8 cellular contexts compared by ENCODE assay signal in the genomic region with DNA sequence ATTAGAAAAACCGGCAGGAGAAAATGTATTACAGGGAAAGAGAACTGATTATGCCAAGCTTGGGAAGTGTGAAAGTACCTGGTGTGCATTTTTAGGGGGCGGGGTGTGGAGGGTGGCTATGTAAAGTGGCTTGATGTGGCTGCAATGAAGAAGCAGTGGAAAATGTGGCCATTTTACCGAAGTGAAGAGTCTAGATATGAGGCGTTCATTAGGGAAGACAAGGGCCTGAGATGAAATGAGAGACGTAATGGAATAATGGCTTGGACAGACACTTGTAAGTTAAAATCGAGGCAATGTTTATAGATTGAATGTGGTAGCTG. TPM values are rescaled to one million over a fixed set of nuclear protein-coding genes. Genes with fewer than 3 reads are reported as not detected.
DNase-seq lines count a peak whose midpoint lies in the region; ATAC-seq and TF ChIP-seq lines count a peak whose summit lies in the region.

No MANE protein-coding gene starts in this region.

- peak overlapping the region; percentile 97 for H3K4me3 Mint-ChIP-seq in WTC11
- peak overlapping the region; percentile 84 to 100 (median 98) for H3K4me3 Mint-ChIP-seq in naive thymus-derived CD8-positive, alpha-beta T cell

- peak overlapping the region; percentile 73 for H3K27ac ChIP-seq in DND-41 (ENCODE audit: low read length)
- H3K27ac ChIP-seq in duodenal mucosa (ENCODE audit: low read depth, low read length), result no peak overlapping the region
- peak overlapping the region; percentile 95 to 99 for H3K27ac ChIP-seq in uterus

- H3K36me3 ChIP-seq in DND-41 (ENCODE audit: insufficient read depth, low read length) (peaks cover 1% of the 10 kb centered on the region; the same call in 1 of the 2 replicates), duodenal mucosa (ENCODE audit: control insufficient read depth in 1 of 2, insufficient read depth in 2 of 2, low read length in 2 of 2) (no peaks in the 10 kb centered on the region), uterus (no peaks in the 10 kb centered on the region)

- no peaks in the 10 kb centered on the region for H3K27me3 Mint-ChIP-seq in WTC11 (ENCODE audit: low read depth)
- H3K27me3 Mint-ChIP-seq in naive thymus-derived CD8-positive, alpha-beta T cell, result peaks cover 0 to 8% (median 4%) of the 10 kb centered on the region in 5 donors

- CTCF ChIA-PET in WTC11 (lab: Charles Lee), result no interaction called here

- H4K20me1 ChIP-seq in DND-41 (ENCODE audit: insufficient read depth, low read length), result peaks cover 20% of the 10 kb centered on the region; the same call in 1 of the 2 replicates

- peak overlapping the region; percentile 71 for H3K4me2 ChIP-seq in DND-41 (ENCODE audit: insufficient read depth, low read length)

- intact Hi-C loops in uterus (cut with DNase I; ENCODE audit: low total_unique reads), result no loop called here

- H3K4me1 Mint-ChIP-seq in WTC11, result peaks cover 45% of the 10 kb centered on the region
- H3K4me1 Mint-ChIP-seq in naive thymus-derived CD8-positive, alpha-beta T cell, result peaks cover 14 to 44% (median 29%) of the 10 kb centered on the region in 4 donors

- peak; percentile 57 for DNase-seq in DND-41
- DNase-seq in LNCaP clone FGC (ENCODE audit: low read depth), result no peak
- DNase-seq in WTC11 (ENCODE audit: low spot score), result no peak
- peak in 6 of 10 donors; percentile 6 to 63 (median 34) for DNase-seq in naive thymus-derived CD8-positive, alpha-beta T cell
- DNase-seq in uterus, result no peak
- DNase-seq in omental fat pad (ENCODE audit: low spot score), result no peak

- peak overlapping the region; percentile 71 for H3K9ac ChIP-seq in DND-41 (ENCODE audit: low read depth, low read length)
- peak overlapping the region; percentile 91 to 93 for H3K9ac ChIP-seq in duodenal mucosa (ENCODE audit: low read depth in 1 of 2, low read length in 2 of 2)

- peaks cover 62% of the 10 kb centered on the region for H3K79me2 ChIP-seq in DND-41 (ENCODE audit: insufficient read depth, low read length)

- H3K4me1 ChIP-seq in DND-41 (ENCODE audit: insufficient read depth, low read length) (peaks cover 37% of the 10 kb centered on the region), duodenal mucosa (ENCODE audit: control insufficient read depth in 1 of 2, insufficient read depth in 2 of 2, low read length in 2 of 2) (peaks cover 0 to 3% of the 10 kb centered on the region in 2 donors), uterus (no peaks in the 10 kb centered on the region)

- H3K9me3 ChIP-seq in DND-41 (ENCODE audit: insufficient read depth, low read length, severe bottlenecking), result no peaks in the 10 kb centered on the region
- no peaks in the 10 kb centered on the region for H3K9me3 ChIP-seq in duodenal mucosa (ENCODE audit: control insufficient read depth in 1 of 2, low read length in 2 of 2)
- no peaks in the 10 kb centered on the region for H3K9me3 ChIP-seq in uterus

- POLR2A ChIA-PET in WTC11 (lab: Charles Lee), result no interaction called here
- POLR2A ChIA-PET in naive thymus-derived CD8-positive, alpha-beta T cell (lab: Charles Lee), result no interaction called here

- H3K36me3 Mint-ChIP-seq in WTC11, result peaks cover 13% of the 10 kb centered on the region
- H3K36me3 Mint-ChIP-seq in naive thymus-derived CD8-positive, alpha-beta T cell, result peaks cover 0 to 4% (median 0%) of the 10 kb centered on the region in 3 donors

- H3K9me3 Mint-ChIP-seq in WTC11, result peaks cover 4% of the 10 kb centered on the region; the same call in 1 of the 2 replicates
- no peaks in the 10 kb centered on the region for H3K9me3 Mint-ChIP-seq in naive thymus-derived CD8-positive, alpha-beta T cell

- H3K4me3 ChIP-seq in DND-41 (ENCODE audit: low read depth in 1 of 2, low read length in 2 of 2) (peak overlapping the region; percentile 78 to 90), LNCaP clone FGC (ENCODE audit: low read depth, low read length) (peak overlapping the region; percentile 81), duodenal mucosa (ENCODE audit: low read depth in 1 of 2, low read length in 2 of 2) (peak overlapping the region; percentile 93 to 97), uterus (peak overlapping the region; percentile 92 to 96)

- no peak for TF ChIP-seq POLR2A in uterus (IDR thresholded peaks at IDR 0.05)

- H2AFZ ChIP-seq in DND-41 (ENCODE audit: low read depth, low read length), result peak overlapping the region; percentile 70

- ATAC-seq in DND-41 (ENCODE audit: insufficient read depth, low read depth) (no peak), WTC11 (no peak), omental fat pad (ENCODE audit: low FRiP score) (no peak), GM18870 (IDR thresholded peaks at IDR 0.05; ENCODE audit: unreplicated experiment) (no peak)
- no peak for ATAC-seq in naive thymus-derived CD8-positive, alpha-beta T cell

- H3K27me3 ChIP-seq in DND-41 (ENCODE audit: insufficient read depth, low read length, poor library complexity) (no peaks in the 10 kb centered on the region), duodenal mucosa (ENCODE audit: control insufficient read depth in 1 of 2, insufficient read depth in 2 of 2, low read length in 2 of 2) (no peaks in the 10 kb centered on the region), uterus (no peaks in the 10 kb centered on the region)

- no peak for TF ChIP-seq CTCF in DND-41 (IDR thresholded peaks at IDR 0.05; ENCODE audit: borderline replicate concordance, extremely low read depth, low read length, poor library complexity, severe bottlenecking)
- no peak for TF ChIP-seq CTCF in LNCaP clone FGC (IDR thresholded peaks at IDR 0.05; ENCODE audit: control insufficient read depth, extremely low read depth, insufficient read depth)
- no peak for TF ChIP-seq CTCF in WTC11 (IDR thresholded peaks at IDR 0.05)
- TF ChIP-seq CTCF in uterus (IDR thresholded peaks at IDR 0.05), result no peak
- no peak for TF ChIP-seq CTCF in omental fat pad (IDR thresholded peaks at IDR 0.05)

- H3K27ac Mint-ChIP-seq in WTC11, result peak overlapping the region; percentile 100
- H3K27ac Mint-ChIP-seq in naive thymus-derived CD8-positive, alpha-beta T cell, result peak overlapping the region; percentile 93 to 100 (median 98)

TF ChIP-seq in WTC11, 78 proteins besides CTCF, POLR2A, EP300 and RAD21:
- TF ChIP-seq ATF1 (CRISPR knock-in tag; IDR thresholded peaks at IDR 0.05) (no peak), OVOL2 (CRISPR knock-in tag; IDR thresholded peaks at IDR 0.05; ENCODE audit: borderline replicate concordance) (no peak), RORB (CRISPR knock-in tag; IDR thresholded peaks at IDR 0.05) (no peak), NFE2L1 (CRISPR knock-in tag; IDR thresholded peaks at IDR 0.05) (no peak), GTF2I (CRISPR knock-in tag; conservative IDR thresholded peaks at IDR 0.05) (no peak), ZNF396 (CRISPR knock-in tag; IDR thresholded peaks at IDR 0.05; ENCODE audit: borderline replicate concordance) (no peak)
- TF ChIP-seq, protein P1, sequence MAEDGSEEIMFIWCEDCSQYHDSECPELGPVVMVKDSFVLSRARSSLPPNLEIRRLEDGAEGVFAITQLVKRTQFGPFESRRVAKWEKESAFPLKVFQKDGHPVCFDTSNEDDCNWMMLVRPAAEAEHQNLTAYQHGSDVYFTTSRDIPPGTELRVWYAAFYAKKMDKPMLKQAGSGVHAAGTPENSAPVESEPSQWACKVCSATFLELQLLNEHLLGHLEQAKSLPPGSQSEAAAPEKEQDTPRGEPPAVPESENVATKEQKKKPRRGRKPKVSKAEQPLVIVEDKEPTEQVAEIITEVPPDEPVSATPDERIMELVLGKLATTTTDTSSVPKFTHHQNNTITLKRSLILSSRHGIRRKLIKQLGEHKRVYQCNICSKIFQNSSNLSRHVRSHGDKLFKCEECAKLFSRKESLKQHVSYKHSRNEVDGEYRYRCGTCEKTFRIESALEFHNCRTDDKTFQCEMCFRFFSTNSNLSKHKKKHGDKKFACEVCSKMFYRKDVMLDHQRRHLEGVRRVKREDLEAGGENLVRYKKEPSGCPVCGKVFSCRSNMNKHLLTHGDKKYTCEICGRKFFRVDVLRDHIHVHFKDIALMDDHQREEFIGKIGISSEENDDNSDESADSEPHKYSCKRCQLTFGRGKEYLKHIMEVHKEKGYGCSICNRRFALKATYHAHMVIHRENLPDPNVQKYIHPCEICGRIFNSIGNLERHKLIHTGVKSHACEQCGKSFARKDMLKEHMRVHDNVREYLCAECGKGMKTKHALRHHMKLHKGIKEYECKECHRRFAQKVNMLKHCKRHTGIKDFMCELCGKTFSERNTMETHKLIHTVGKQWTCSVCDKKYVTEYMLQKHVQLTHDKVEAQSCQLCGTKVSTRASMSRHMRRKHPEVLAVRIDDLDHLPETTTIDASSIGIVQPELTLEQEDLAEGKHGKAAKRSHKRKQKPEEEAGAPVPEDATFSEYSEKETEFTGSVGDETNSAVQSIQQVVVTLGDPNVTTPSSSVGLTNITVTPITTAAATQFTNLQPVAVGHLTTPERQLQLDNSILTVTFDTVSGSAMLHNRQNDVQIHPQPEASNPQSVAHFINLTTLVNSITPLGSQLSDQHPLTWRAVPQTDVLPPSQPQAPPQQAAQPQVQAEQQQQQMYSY (CRISPR knock-in tag; IDR thresholded peaks at IDR 0.05), result no peak
- TF ChIP-seq, protein P2, sequence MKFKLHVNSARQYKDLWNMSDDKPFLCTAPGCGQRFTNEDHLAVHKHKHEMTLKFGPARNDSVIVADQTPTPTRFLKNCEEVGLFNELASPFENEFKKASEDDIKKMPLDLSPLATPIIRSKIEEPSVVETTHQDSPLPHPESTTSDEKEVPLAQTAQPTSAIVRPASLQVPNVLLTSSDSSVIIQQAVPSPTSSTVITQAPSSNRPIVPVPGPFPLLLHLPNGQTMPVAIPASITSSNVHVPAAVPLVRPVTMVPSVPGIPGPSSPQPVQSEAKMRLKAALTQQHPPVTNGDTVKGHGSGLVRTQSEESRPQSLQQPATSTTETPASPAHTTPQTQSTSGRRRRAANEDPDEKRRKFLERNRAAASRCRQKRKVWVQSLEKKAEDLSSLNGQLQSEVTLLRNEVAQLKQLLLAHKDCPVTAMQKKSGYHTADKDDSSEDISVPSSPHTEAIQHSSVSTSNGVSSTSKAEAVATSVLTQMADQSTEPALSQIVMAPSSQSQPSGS (CRISPR knock-in tag; IDR thresholded peaks at IDR 0.05; ENCODE audit: borderline replicate concordance, low read depth), result no peak
TF ChIP-seq in WTC11: peak in this region for 0.

RNA-seq across cellular contexts. Expression of a gene that starts 1.2 kb away (rescaled TPM):
- total RNA-seq in WTC11 (2021) (51.5 to 54.5 TPM (median 53.9 TPM) in 3 replicates), uterus (100 to 1,000 TPM in 1 of 4 donors, 10 to 100 TPM in 3; 38.9 to 172 (median 70.7) TPM), omental fat pad (10 to 100 TPM; 57.3 to 75.8 (median 64.0) TPM)
- total RNA-seq in naive thymus-derived CD8-positive, alpha-beta T cell, result 10 to 100 TPM; 44.8 TPM
- polyA plus RNA-seq in naive thymus-derived CD8-positive, alpha-beta T cell, result 10 to 100 TPM; 17.4 to 22.7 (median 19.4) TPM

RNA-seq across cellular contexts. Expression of a gene that starts 1.5 kb away (rescaled TPM):
- total RNA-seq in WTC11 (2021), result 24.2 to 28.2 TPM (median 24.4 TPM) in 3 replicates
- under 1 TPM; 0.78 to 0.99 TPM for total RNA-seq in naive thymus-derived CD8-positive, alpha-beta T cell
- polyA plus RNA-seq in naive thymus-derived CD8-positive, alpha-beta T cell, result under 1 TPM in 2 of 3 donors, not detected in 1; 0.04 to 0.16 TPM
- total RNA-seq in uterus, result 10 to 100 TPM in 3 of 4 donors, 1 to 10 TPM in 1; 7.6 to 25.3 (median 15.1) TPM
- total RNA-seq in omental fat pad, result 1 to 10 TPM; 6.6 to 9.6 (median 7.4) TPM

Comparison
In these comparisons a context has a peak if more than half of its experiments do, and no peak if none do; other contexts are left out.
1. DNase-seq: peak in DND-41 (single experiment) and naive thymus-derived CD8-positive, alpha-beta T cell (6 of 10); none in LNCaP clone FGC (single experiment), WTC11 (single experiment), uterus (0 of 2) and omental fat pad (single experiment).
2. Peak in every context shown above with its lines, with median percentiles within 50 percentile points of each other: H3K4me3 ChIP-seq.